1 cellular context compared by ENCODE assay signal in genomic region chr11:133323354-133323753, GRCh38.
TF ChIP-seq lines count a peak whose summit lies in the region.

No MANE protein-coding gene starts in this region.

TF ChIP-seq in GM23338, 12 proteins besides CTCF, POLR2A, EP300 and RAD21 (continued from another document):
- TF ChIP-seq ZNF462 (CRISPR knock-in tag; IDR thresholded peaks at IDR 0.05): no peak
